ENCODE assay signal across 2 cellular contexts in the genomic region with DNA sequence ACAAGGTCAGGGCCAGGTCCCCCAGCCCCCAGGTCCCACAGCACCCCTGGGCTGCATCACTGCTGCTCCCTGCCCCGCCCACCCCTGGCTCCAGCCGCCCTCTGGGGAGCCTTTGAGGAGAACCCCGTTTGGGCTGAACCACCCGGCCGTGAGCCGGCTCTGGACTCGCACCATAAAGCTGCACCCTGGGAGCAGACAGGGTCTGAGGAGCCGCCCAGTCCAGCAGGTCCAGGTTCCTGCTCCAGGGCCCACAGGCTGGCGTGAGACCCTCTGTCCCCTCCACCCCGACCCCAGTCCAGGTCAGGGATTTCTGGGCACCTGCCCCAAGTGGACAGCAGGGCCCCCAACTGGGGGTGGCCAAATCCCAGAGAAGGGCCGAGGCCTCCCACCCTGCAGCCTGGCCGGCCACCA.
TF ChIP-seq lines count a peak whose summit lies in the region.

No MANE protein-coding gene starts in this region.

TF ChIP-seq in WTC11, 78 proteins besides CTCF, POLR2A, EP300 and RAD21:
- TF ChIP-seq JAZF1 (CRISPR knock-in tag; IDR thresholded peaks at IDR 0.05) = no peak

TF ChIP-seq in HepG2, 621 proteins besides CTCF, POLR2A, EP300 and RAD21:
- TF ChIP-seq, protein P1, sequence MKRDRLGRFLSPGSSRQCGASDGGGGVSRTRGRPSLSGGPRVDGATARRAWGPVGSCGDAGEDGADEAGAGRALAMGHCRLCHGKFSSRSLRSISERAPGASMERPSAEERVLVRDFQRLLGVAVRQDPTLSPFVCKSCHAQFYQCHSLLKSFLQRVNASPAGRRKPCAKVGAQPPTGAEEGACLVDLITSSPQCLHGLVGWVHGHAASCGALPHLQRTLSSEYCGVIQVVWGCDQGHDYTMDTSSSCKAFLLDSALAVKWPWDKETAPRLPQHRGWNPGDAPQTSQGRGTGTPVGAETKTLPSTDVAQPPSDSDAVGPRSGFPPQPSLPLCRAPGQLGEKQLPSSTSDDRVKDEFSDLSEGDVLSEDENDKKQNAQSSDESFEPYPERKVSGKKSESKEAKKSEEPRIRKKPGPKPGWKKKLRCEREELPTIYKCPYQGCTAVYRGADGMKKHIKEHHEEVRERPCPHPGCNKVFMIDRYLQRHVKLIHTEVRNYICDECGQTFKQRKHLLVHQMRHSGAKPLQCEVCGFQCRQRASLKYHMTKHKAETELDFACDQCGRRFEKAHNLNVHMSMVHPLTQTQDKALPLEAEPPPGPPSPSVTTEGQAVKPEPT (CRISPR knock-in tag; IDR thresholded peaks at IDR 0.05; ENCODE audit: low read depth) = no peak
- TF ChIP-seq, protein P2, sequence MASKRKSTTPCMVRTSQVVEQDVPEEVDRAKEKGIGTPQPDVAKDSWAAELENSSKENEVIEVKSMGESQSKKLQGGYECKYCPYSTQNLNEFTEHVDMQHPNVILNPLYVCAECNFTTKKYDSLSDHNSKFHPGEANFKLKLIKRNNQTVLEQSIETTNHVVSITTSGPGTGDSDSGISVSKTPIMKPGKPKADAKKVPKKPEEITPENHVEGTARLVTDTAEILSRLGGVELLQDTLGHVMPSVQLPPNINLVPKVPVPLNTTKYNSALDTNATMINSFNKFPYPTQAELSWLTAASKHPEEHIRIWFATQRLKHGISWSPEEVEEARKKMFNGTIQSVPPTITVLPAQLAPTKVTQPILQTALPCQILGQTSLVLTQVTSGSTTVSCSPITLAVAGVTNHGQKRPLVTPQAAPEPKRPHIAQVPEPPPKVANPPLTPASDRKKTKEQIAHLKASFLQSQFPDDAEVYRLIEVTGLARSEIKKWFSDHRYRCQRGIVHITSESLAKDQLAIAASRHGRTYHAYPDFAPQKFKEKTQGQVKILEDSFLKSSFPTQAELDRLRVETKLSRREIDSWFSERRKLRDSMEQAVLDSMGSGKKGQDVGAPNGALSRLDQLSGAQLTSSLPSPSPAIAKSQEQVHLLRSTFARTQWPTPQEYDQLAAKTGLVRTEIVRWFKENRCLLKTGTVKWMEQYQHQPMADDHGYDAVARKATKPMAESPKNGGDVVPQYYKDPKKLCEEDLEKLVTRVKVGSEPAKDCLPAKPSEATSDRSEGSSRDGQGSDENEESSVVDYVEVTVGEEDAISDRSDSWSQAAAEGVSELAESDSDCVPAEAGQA (IDR thresholded peaks at IDR 0.05; ENCODE audit: low read depth) = no peak
- TF ChIP-seq, protein P2 (CRISPR knock-in tag; IDR thresholded peaks at IDR 0.05; ENCODE audit: borderline replicate concordance) = no peak
- no peak for TF ChIP-seq ZNF878 (CRISPR knock-in tag; IDR thresholded peaks at IDR 0.05)
- TF ChIP-seq, protein P3, sequence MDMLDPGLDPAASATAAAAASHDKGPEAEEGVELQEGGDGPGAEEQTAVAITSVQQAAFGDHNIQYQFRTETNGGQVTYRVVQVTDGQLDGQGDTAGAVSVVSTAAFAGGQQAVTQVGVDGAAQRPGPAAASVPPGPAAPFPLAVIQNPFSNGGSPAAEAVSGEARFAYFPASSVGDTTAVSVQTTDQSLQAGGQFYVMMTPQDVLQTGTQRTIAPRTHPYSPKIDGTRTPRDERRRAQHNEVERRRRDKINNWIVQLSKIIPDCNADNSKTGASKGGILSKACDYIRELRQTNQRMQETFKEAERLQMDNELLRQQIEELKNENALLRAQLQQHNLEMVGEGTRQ (IDR thresholded peaks at IDR 0.05; ENCODE audit: low read depth, low read length) = no peak
- TF ChIP-seq, protein P3 (CRISPR knock-in tag; IDR thresholded peaks at IDR 0.05; ENCODE audit: borderline replicate concordance) = no peak
- TF ChIP-seq ZNF225 (CRISPR knock-in tag; IDR thresholded peaks at IDR 0.05) = no peak
- TF ChIP-seq, protein P4, sequence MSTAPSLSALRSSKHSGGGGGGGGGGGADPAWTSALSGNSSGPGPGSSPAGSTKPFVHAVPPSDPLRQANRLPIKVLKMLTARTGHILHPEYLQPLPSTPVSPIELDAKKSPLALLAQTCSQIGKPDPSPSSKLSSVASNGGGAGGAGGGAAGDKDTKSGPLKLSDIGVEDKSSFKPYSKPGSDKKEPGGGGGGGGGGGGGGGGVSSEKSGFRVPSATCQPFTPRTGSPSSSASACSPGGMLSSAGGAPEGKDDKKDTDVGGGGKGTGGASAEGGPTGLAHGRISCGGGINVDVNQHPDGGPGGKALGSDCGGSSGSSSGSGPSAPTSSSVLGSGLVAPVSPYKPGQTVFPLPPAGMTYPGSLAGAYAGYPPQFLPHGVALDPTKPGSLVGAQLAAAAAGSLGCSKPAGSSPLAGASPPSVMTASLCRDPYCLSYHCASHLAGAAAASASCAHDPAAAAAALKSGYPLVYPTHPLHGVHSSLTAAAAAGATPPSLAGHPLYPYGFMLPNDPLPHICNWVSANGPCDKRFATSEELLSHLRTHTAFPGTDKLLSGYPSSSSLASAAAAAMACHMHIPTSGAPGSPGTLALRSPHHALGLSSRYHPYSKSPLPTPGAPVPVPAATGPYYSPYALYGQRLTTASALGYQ (CRISPR knock-in tag; IDR thresholded peaks at IDR 0.05) = no peak
